ENCODE assay signal across 8 cellular contexts in the genomic region with DNA sequence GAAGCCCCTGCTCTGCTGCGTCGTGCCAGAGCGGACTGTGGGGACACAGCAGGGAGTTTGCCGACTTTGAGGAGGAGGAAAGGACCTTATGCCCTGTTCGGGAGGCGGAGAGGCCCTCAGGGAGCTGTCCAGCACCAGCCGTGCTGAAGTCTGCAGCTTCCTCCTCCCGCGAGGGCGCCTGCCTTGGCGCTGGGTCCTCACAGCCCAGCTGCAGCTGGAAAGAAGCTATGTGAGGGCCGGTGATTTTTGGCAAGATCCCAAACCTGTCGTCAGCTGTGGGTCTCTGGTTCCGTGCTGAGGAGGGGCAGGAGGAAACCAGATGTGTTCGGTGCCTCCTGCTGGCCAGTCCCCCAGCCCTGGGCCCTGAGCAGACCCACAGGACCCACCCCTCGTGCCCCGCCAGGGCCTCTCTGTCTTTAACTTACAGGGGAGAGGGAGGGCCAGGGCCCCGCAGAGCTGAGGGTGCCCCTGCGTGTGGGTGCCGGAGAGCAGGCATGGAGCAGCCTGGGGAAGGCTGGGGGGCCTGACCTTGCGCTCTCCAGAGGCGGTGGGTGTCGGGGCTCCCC. TPM values are rescaled to one million over a fixed set of nuclear protein-coding genes. Genes with fewer than 3 reads are reported as not detected.
DNase-seq lines count a peak whose midpoint lies in the region; ATAC-seq and TF ChIP-seq lines count a peak whose summit lies in the region.

No MANE protein-coding gene starts in this region.

- H3K36me3 ChIP-seq in H7 (replicated peaks; ENCODE audit: control insufficient read depth, insufficient read depth, low read length), result no peaks in the 10 kb centered on the region
- no peaks in the 10 kb centered on the region for H3K36me3 ChIP-seq in body of pancreas (replicated peaks in 1 of 2; ENCODE audit: insufficient read depth in 1 of 2, low read depth in 2 of 2)
- H3K36me3 ChIP-seq in esophagus squamous epithelium, result no peaks in the 10 kb centered on the region

- H3K27ac ChIP-seq in RWPE1 (no peak overlapping the region), body of pancreas (no peak overlapping the region), esophagus squamous epithelium (no peak overlapping the region)

- H3K9me3 ChIP-seq in body of pancreas (no peaks in the 10 kb centered on the region), esophagus squamous epithelium (no peaks in the 10 kb centered on the region)

- TF ChIP-seq POLR2A in body of pancreas (IDR thresholded peaks at IDR 0.05) (no peak), esophagus squamous epithelium (IDR thresholded peaks at IDR 0.05) (no peak)

- H3K4me3 ChIP-seq in H7 (ENCODE audit: insufficient read depth, low read depth, low read length) (no peak overlapping the region), body of pancreas (no peak overlapping the region), esophagus squamous epithelium (no peak overlapping the region)

- TF ChIP-seq CTCF in RWPE1 (conservative IDR thresholded peaks at IDR 0.05; ENCODE audit: low read depth) (no peak), body of pancreas (IDR thresholded peaks at IDR 0.05) (no peak), esophagus squamous epithelium (IDR thresholded peaks at IDR 0.05) (no peak)

- intact Hi-C loops in body of pancreas (cut with DNase I) (no loop called here), esophagus squamous epithelium (cut with DNase I) (no loop called here)

- H3K4me1 ChIP-seq in body of pancreas (peaks cover 45% of the 10 kb centered on the region), esophagus squamous epithelium (no peaks in the 10 kb centered on the region)

- POLR2A ChIA-PET in RWPE1 (lab: Yijun Ruan, JAX; ENCODE audit: low non-redundant PET), result no interaction called here

- H3K27me3 ChIP-seq in H7 (ENCODE audit: control insufficient read depth, insufficient read depth, low read length) (no peaks in the 10 kb centered on the region), body of pancreas (no peaks in the 10 kb centered on the region), esophagus squamous epithelium (peaks cover 0 to 88% (median 0%) of the 10 kb centered on the region in 4 donors)

- CTCF ChIA-PET in RWPE1 (lab: Yijun Ruan, JAX), result interaction anchor here (0.7 kb wide), 1 partner anchor 495 kb away, joined by 3 read pairs; no protein-coding TSS in a partner anchor

- peak; percentile 92 for DNase-seq in AG08396 (ENCODE audit: low spot score)
- DNase-seq in H7, result peak; percentile 98
- peak; percentile 59 for DNase-seq in RWPE1 (ENCODE audit: low spot score)
- peak; percentile 73 to 83 (median 78) for DNase-seq in body of pancreas
- DNase-seq in islet precursor cell, result peak; percentile 85
- peak; percentile 44 for DNase-seq in stimulated activated CD4-positive, alpha-beta T cell treated with anti-CD3 and anti-CD28 coated beads, Interleukin-4, amount 100 ng/mL, for 24 hours
- no peak for DNase-seq in esophagus squamous epithelium (lab: John Stamatoyannopoulos, UW)

- ATAC-seq in body of pancreas, result peak; percentile 76
- no peak for ATAC-seq in activated CD4-positive, CD25-positive, alpha-beta regulatory T cell treated with anti-CD3 and anti-CD28 coated beads, Interleukin-2, amount 50 U/mL, for 24 hours

- WGBS in body of pancreas, 2 donors, result 10 to 32% methylated on average over 14 to 23 of the region's 23 CpGs
- 0% methylated on average over 1 of the region's 23 CpGs; no CpG with 5 or more reads in 1 of the 2 donors for WGBS in esophagus squamous epithelium, 2 donors

RNA-seq across cellular contexts. Expression of gene BRSK2, which starts 12.0 kb away (rescaled TPM):
- 22.2 and 23.6 TPM in 2 replicates for total RNA-seq in H7 (2014; rRNA removed; shearing (Covaris generic))
- total RNA-seq in body of pancreas, result 100 to 1,000 TPM in 1 of 2 donors, 10 to 100 TPM in 1; 67.5 to 113 TPM
- total RNA-seq in esophagus squamous epithelium, result 1 to 10 TPM in 1 of 4 donors, under 1 TPM in 2, not detected in 1; 0.23 to 1.3 (median 0.35) TPM
